Comparison of ENCODE assay signal across 9 cellular contexts in genomic region chr9:94950733-94951590, GRCh38.
DNase-seq lines count a peak whose midpoint lies in the region; ATAC-seq and TF ChIP-seq lines count a peak whose summit lies in the region.
"Had no signal": no experiment of that assay in that cellular context is flagged by ENCODE, and none has a peak within 500 bp of the region (broad histone marks: within the 10 kb centered on the region; RNA-seq: fewer than 3 reads in every experiment).

No MANE protein-coding gene starts in this region.

- H3K9me3 ChIP-seq in HCT116 (ENCODE audit: control insufficient read depth in 1 of 2, insufficient read depth in 1 of 2, low read depth in 1 of 2, low read length in 2 of 2) (no peaks in the 10 kb centered on the region), skeletal muscle satellite cell (replicated peaks; ENCODE audit: low read length) (no peaks in the 10 kb centered on the region), sigmoid colon (no peaks in the 10 kb centered on the region)
- H3K9me3 ChIP-seq: SJSA1 had no signal

- H3K9me2 ChIP-seq in HCT116 (ENCODE audit: insufficient read depth): no peaks in the 10 kb centered on the region

- H4K20me1 ChIP-seq in HCT116 (ENCODE audit: insufficient read depth): no peaks in the 10 kb centered on the region

- H3K27me3 ChIP-seq in HCT116 (ENCODE audit: insufficient read depth, low read length) (no peaks in the 10 kb centered on the region), skeletal muscle satellite cell (ENCODE audit: control insufficient read depth, insufficient read depth, low read length) (no peaks in the 10 kb centered on the region), sigmoid colon (no peaks in the 10 kb centered on the region), H7 (ENCODE audit: control insufficient read depth, insufficient read depth, low read length) (no peaks in the 10 kb centered on the region)
- H3K27me3 ChIP-seq: SJSA1 had no signal

- TF ChIP-seq CTCF in HCT116 (IDR thresholded peaks at IDR 0.05 in 2 of 3, conservative IDR thresholded peaks at IDR 0.05 in 1 of 3; ENCODE audit: borderline replicate concordance in 1 of 3, insufficient read depth in 1 of 3, low read depth in 2 of 3, low read length in 2 of 3): no peak
- no peak for TF ChIP-seq CTCF in VCaP (conservative IDR thresholded peaks at IDR 0.05)
- no peak for TF ChIP-seq CTCF in GM10266 (IDR thresholded peaks at IDR 0.05; ENCODE audit: control insufficient read depth, insufficient read depth, low read depth, missing control alignments)
- no peak for TF ChIP-seq CTCF in sigmoid colon (IDR thresholded peaks at IDR 0.05)

- H3K9ac ChIP-seq in HCT116 (ENCODE audit: low read length) (peak overlapping the region; percentile 13; the same call in 1 of the 2 replicates), skeletal muscle satellite cell (ENCODE audit: low read depth, low read length) (no peak overlapping the region)

- H3K27ac ChIP-seq in HCT116 (ENCODE audit: low read depth, low read length): no peak overlapping the region
- peak overlapping the region; percentile 42 for H3K27ac ChIP-seq in VCaP
- H3K27ac ChIP-seq in sigmoid colon: peak overlapping the region in 1 of 4 donors; percentile 61
- H3K27ac ChIP-seq: SJSA1 had no signal

- CTCF ChIA-PET in HCT116 (lab: Charles Lee): no interaction called here

- H2AFZ ChIP-seq in HCT116 (ENCODE audit: low read depth, low read length, poor library complexity, severe bottlenecking): no peak overlapping the region

- DNase-seq in HCT116 (ENCODE audit: low read depth, low spot score): no peak
- DNase-seq in left cardiac atrium: no peak
- no peak for DNase-seq in GM10266 (ENCODE audit: extremely low spot score)
- no peak for DNase-seq in iPS-NIHi7 (ENCODE audit: extremely low spot score)
- no peak for DNase-seq in sigmoid colon
- DNase-seq in H7: no peak

- TF ChIP-seq POLR2A in HCT116 (IDR thresholded peaks at IDR 0.05; ENCODE audit: borderline replicate concordance, extremely low read depth, insufficient read depth, insufficient read length) (no peak), sigmoid colon (IDR thresholded peaks at IDR 0.05) (no peak)

- no TSS peak for BruUV-seq in HCT116 (replicated peaks; lab: Mats Ljungman, UMichigan)

- no peaks in the 10 kb centered on the region for H3K79me2 ChIP-seq in HCT116 (ENCODE audit: insufficient read depth, low read length)

- intact Hi-C loops in HCT116 (cut with micrococcal nuclease): no loop called here
- intact Hi-C loops in left cardiac atrium (cut with DNase I): loop anchor here (5.0 to 10.0 kb wide), 2 partner anchors 51 to 54 kb away; no protein-coding TSS in a partner anchor
- intact Hi-C loops in sigmoid colon (cut with DNase I): no loop called here

- H3K36me3 ChIP-seq in HCT116 (ENCODE audit: control insufficient read depth in 1 of 2, insufficient read depth in 2 of 2, low read length in 2 of 2) (no peaks in the 10 kb centered on the region), skeletal muscle satellite cell (ENCODE audit: insufficient read depth, low read length) (peaks cover 9% of the 10 kb centered on the region), sigmoid colon (peaks cover 0 to under 1% (median 0%) of the 10 kb centered on the region in 4 donors), H7 (replicated peaks; ENCODE audit: control insufficient read depth, insufficient read depth, low read length) (no peaks in the 10 kb centered on the region)

- ATAC-seq in HCT116: no peak
- ATAC-seq in left cardiac atrium: peak; percentile 74 to 77

- H3K4me2 ChIP-seq in HCT116 (ENCODE audit: low read length) (peak overlapping the region; percentile 41), skeletal muscle satellite cell (ENCODE audit: low read length) (peak overlapping the region; percentile 19)

- no peak for TF ChIP-seq EP300 in sigmoid colon (IDR thresholded peaks at IDR 0.05)

- H3K4me3 ChIP-seq in HCT116 (replicated peaks in 1 of 2; ENCODE audit: low read depth in 1 of 2, low read length in 2 of 2): no peak overlapping the region
- no peak overlapping the region for H3K4me3 ChIP-seq in skeletal muscle satellite cell (ENCODE audit: low read length)
- H3K4me3 ChIP-seq in sigmoid colon: no peak overlapping the region
- H3K4me3 ChIP-seq in H7 (ENCODE audit: insufficient read depth, low read depth, low read length): no peak overlapping the region
- H3K4me3 ChIP-seq: SJSA1 had no signal

- RAD21 ChIA-PET in HCT116 (lab: Charles Lee; ENCODE audit: low non-redundant PET in 1 of 2, low total read pairs in 2 of 2, uncharacterized antibody in 2 of 2, unreplicated experiment in 2 of 2): no interaction called here

- 23 to 60% methylated on average over 7 of the region's 7 CpGs for WGBS in sigmoid colon, 2 donors

- POLR2A ChIA-PET in HCT116 (lab: Charles Lee): no interaction called here

- TF ChIP-seq RAD21 in HCT116 (IDR thresholded peaks at IDR 0.05; ENCODE audit: low read depth): no peak

- H3K4me1 ChIP-seq in HCT116 (ENCODE audit: control insufficient read depth in 1 of 2, insufficient read depth in 2 of 2, low read length in 2 of 2): peaks cover 20 to 34% of the 10 kb centered on the region in 2 experiments
- peaks cover 46% of the 10 kb centered on the region for H3K4me1 ChIP-seq in skeletal muscle satellite cell (ENCODE audit: control insufficient read depth, insufficient read depth, low read length)
- H3K4me1 ChIP-seq in sigmoid colon: peaks cover 0 to 34% (median 22%) of the 10 kb centered on the region in 4 donors

TF ChIP-seq in HCT116, 20 proteins besides CTCF, POLR2A, EP300 and RAD21:
- TF ChIP-seq YY1 (IDR thresholded peaks at IDR 0.05; ENCODE audit: extremely low read depth, insufficient replicate concordance, low read depth, low read length) (no peak), SIN3A (IDR thresholded peaks at IDR 0.05; ENCODE audit: low read depth) (0 out of 2 replicates have a peak, but pooled peaks have one; percentile 43), JUND (IDR thresholded peaks at IDR 0.05) (0 out of 2 replicates have a peak, but pooled peaks have one; percentile 0), TCF7L2 (IDR thresholded peaks at IDR 0.05; ENCODE audit: borderline replicate concordance, extremely low read depth, insufficient read depth, insufficient read length) (peak; percentile 14), EZH2phosphoT487 (IDR thresholded peaks at IDR 0.05; ENCODE audit: borderline replicate concordance) (no peak), CBX3 (IDR thresholded peaks at IDR 0.05; ENCODE audit: low read depth) (no peak), SP1 (IDR thresholded peaks at IDR 0.05; ENCODE audit: low read depth) (0 out of 2 replicates have a peak, but pooled peaks have one; percentile 2)

Comparison
In these comparisons a context has a peak if more than half of its experiments do, and no peak if none do; other contexts are left out.
1. intact Hi-C loops: an anchor here in left cardiac atrium (5.0 to 10.0 kb wide); none called in HCT116 and sigmoid colon.